8 cellular contexts compared by ENCODE assay signal in the genomic region with DNA sequence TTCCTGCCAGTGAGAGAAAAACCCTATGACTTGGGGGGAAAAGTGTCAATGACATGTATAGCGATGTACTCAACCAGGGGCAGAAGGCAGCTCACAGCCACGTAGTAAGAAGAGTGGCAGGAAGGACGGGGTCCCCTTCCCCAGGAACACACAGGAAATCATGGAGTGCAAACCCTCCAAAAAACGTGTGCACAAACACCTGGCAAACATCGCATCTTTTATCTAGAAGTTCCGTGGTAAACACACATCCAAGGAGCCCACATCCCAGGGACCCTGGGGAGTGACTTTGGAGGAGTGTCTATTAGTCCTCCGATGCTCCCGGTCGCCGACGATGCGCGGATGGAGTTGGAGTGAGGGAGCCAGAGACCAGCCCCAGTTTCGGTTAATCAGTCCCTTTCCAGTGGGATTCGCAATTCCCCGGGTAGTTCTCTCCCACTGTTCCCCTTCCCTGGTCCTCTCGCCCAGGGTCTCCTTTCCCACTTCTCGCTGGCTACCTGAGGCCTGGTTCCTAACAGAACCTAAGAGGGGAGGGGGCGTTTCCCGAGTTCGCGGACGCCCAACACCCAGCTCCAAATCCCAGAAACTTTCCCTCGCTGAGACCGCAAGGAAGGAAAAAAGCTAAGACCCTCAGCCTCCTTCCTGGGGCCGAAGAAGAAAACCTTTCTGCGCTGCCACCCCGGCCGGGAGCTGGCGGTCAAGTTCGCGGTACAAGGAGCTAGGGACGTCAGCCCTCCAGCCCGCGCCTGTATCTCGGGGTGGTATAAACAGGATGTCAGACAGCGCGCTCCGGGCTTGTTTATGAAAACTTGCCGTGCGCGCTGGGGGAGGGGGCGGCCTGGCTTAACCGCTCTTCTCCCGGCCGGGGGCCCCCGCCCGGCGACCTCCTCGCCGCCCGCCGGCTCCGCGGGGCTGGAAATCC. TPM values are rescaled to one million over a fixed set of nuclear protein-coding genes. Genes with fewer than 3 reads are reported as not detected.
DNase-seq lines count a peak whose midpoint lies in the region; ATAC-seq lines count a peak whose summit lies in the region.

No MANE protein-coding gene starts in this region.

- H3K4me3 ChIP-seq in thymus (ENCODE audit: low read length): peak overlapping the region; percentile 77

- peak overlapping the region; percentile 91 for H3K27ac ChIP-seq in thymus (ENCODE audit: low read depth)

- WGBS in thymus: under 1% methylated on average over 55 of the region's 55 CpGs

- H3K36me3 ChIP-seq in thymus (ENCODE audit: control insufficient read depth, insufficient read depth): no peaks in the 10 kb centered on the region

- peaks cover 23% of the 10 kb centered on the region for H3K4me1 ChIP-seq in thymus (ENCODE audit: control insufficient read depth, insufficient read depth, low read length)

- peak; percentile 51 for ATAC-seq in GM18909 (IDR thresholded peaks at IDR 0.05; ENCODE audit: poor library complexity, unreplicated experiment)
- ATAC-seq in HG03159 (IDR thresholded peaks at IDR 0.05; ENCODE audit: unreplicated experiment): peak; percentile 53

- H3K9me3 ChIP-seq in thymus (ENCODE audit: control insufficient read depth): no peaks in the 10 kb centered on the region

- peak; percentile 65 for DNase-seq in AG08395 (ENCODE audit: low spot score)
- peak; percentile 63 for DNase-seq in RPMI7951 (ENCODE audit: low read depth)
- peak; percentile 84 for DNase-seq in activated gamma-delta T cell treated with Interleukin-2 at 50 U/mL for 16 hours
- peak; percentile 44 for DNase-seq in foreskin melanocyte
- DNase-seq in occipital lobe (lab: John Stamatoyannopoulos, UW): peak; percentile 32

- no peaks in the 10 kb centered on the region for H3K27me3 ChIP-seq in thymus (ENCODE audit: control insufficient read depth, insufficient read depth)

RNA-seq across cellular contexts. Expression of a gene that starts 0.9 kb away (rescaled TPM):
- total RNA-seq in RPMI7951 (2014; rRNA removed; shearing (Covaris generic)): 59.0 and 72.1 TPM in 2 replicates
- total RNA-seq in occipital lobe: 56.0 TPM
- polyA plus RNA-seq in thymus: 101 TPM

Comparison
In these comparisons a context has a peak if more than half of its experiments do, and no peak if none do; other contexts are left out.
1. Peak in every context shown above with its lines: DNase-seq, ATAC-seq, H3K4me3 ChIP-seq and H3K27ac ChIP-seq.
2. DNase-seq: peak in every context shown above with its lines; median percentile 84 in activated gamma-delta T cell treated with Interleukin-2 at 50 U/mL for 16 hours; 65 in AG08395; 63 in RPMI7951; 44 in foreskin melanocyte; 32 in occipital lobe.